In genomic region chr5:150498501-150498900, GRCh38 we compare ENCODE assay signal across 10 cellular contexts. TPM values are rescaled to one million over a fixed set of nuclear protein-coding genes. Genes with fewer than 3 reads are reported as not detected.
DNase-seq lines count a peak whose midpoint lies in the region; ATAC-seq and TF ChIP-seq lines count a peak whose summit lies in the region.
"Had no signal": no experiment of that assay in that cellular context is flagged by ENCODE, and none has a peak within 500 bp of the region (broad histone marks: within the 10 kb centered on the region; RNA-seq: fewer than 3 reads in every experiment).

No MANE protein-coding gene starts in this region.

- peaks cover 26% of the 10 kb centered on the region for H3K4me1 ChIP-seq in HUES64 (ENCODE audit: insufficient read depth, low read length)
- H3K4me1 ChIP-seq in left lung: peaks cover 31 to 78% of the 10 kb centered on the region in 2 donors
- peaks cover 64 to 82% (median 73%) of the 10 kb centered on the region in 4 donors for H3K4me1 ChIP-seq in stomach

- TF ChIP-seq CTCF in left lung (IDR thresholded peaks at IDR 0.05) (no peak), stomach (IDR thresholded peaks at IDR 0.05) (no peak)

- H3K9ac ChIP-seq in HUES64 (ENCODE audit: low read depth, low read length): peak overlapping the region; percentile 25; the same call in 1 of the 2 replicates

- 33% methylated on average over 6 of the region's 6 CpGs for WGBS in HUES64
- WGBS in stomach, 5 donors: 52 to 74% (median 63%) methylated on average over 6 of the region's 6 CpGs

- H3K9me3 ChIP-seq in HUES64 (ENCODE audit: insufficient read depth, low read depth, low read length): no peaks in the 10 kb centered on the region
- no peaks in the 10 kb centered on the region for H3K9me3 ChIP-seq in left lung
- no peaks in the 10 kb centered on the region for H3K9me3 ChIP-seq in stomach

- no peak for TF ChIP-seq POLR2A in stomach (IDR thresholded peaks at IDR 0.05)

- no peak for TF ChIP-seq EP300 in stomach (IDR thresholded peaks at IDR 0.05)

- no peak for DNase-seq in left lung
- no peak for DNase-seq in stomach
- no peak for DNase-seq in NCI-H187 (lab: John Stamatoyannopoulos, UW)
- no peak for DNase-seq in amniotic stem cell (lab: John Stamatoyannopoulos, UW)
- DNase-seq: effector memory CD4-positive, alpha-beta T cell had no signal

- H3K27me3 ChIP-seq in HUES64 (ENCODE audit: insufficient read depth, low read length): no peaks in the 10 kb centered on the region
- no peaks in the 10 kb centered on the region for H3K27me3 ChIP-seq in left lung
- H3K27me3 ChIP-seq in stomach: no peaks in the 10 kb centered on the region

- H3K36me3 ChIP-seq in HUES64 (ENCODE audit: insufficient read depth, low read length): no peaks in the 10 kb centered on the region
- H3K36me3 ChIP-seq in left lung: peaks cover 0 to 10% of the 10 kb centered on the region in 2 donors
- no peaks in the 10 kb centered on the region for H3K36me3 ChIP-seq in stomach

- H3K27ac ChIP-seq in HUES64 (ENCODE audit: low read depth, low read length): peak overlapping the region; percentile 67
- peak overlapping the region; percentile 99 for H3K27ac ChIP-seq in cingulate gyrus (ENCODE audit: low read depth, low read length)
- peak overlapping the region; percentile 73 for H3K27ac ChIP-seq in left lung
- peak overlapping the region in 4 of 5 donors; percentile 60 to 73 (median 71) for H3K27ac ChIP-seq in stomach
- H3K27ac ChIP-seq: SK-N-MC had no signal

- intact Hi-C loops in left lung (cut with DNase I): no loop called here
- intact Hi-C loops in stomach (cut with DNase I; ENCODE audit: low total_unique reads): no loop called here

- ATAC-seq in left lung: no peak
- ATAC-seq in GM21717 (IDR thresholded peaks at IDR 0.05; ENCODE audit: unreplicated experiment): no peak
- no peak for ATAC-seq in GM21576 (IDR thresholded peaks at IDR 0.05; ENCODE audit: unreplicated experiment)

- H3K4me3 ChIP-seq in HUES64 (ENCODE audit: low read length) (no peak overlapping the region), left lung (no peak overlapping the region), stomach (no peak overlapping the region)
- H3K4me3 ChIP-seq: SK-N-MC had no signal

RNA-seq across cellular contexts. Expression of gene NDST1, which starts 9.4 kb away (rescaled TPM):
- polyA plus RNA-seq in HUES64 (2013, experiment 1 of 2): 34.7 TPM
- polyA plus RNA-seq in HUES64 (2013, experiment 2 of 2): 33.9 TPM
- 100 to 1,000 TPM in 1 of 2 donors, 10 to 100 TPM in 1; 89.3 to 100 TPM for total RNA-seq in left lung
- 10 to 100 TPM; 14.2 to 32.9 (median 21.6) TPM for total RNA-seq in stomach
- polyA plus RNA-seq in stomach: 10 to 100 TPM in 1 of 3 donors, 1 to 10 TPM in 2; 6.4 to 15.3 (median 7.2) TPM

RNA-seq across cellular contexts. Expression of gene RPS14, which starts 49.0 kb away (rescaled TPM):
- 1,825 TPM for polyA plus RNA-seq in HUES64 (2013, experiment 1 of 2)
- polyA plus RNA-seq in HUES64 (2013, experiment 2 of 2): 1,978 TPM
- 1,000 to 10,000 TPM; 1,428 to 1,504 TPM for total RNA-seq in left lung
- 1,000 to 10,000 TPM in 4 of 5 donors, 100 to 1,000 TPM in 1; 899 to 3,971 (median 1,858) TPM for total RNA-seq in stomach
- polyA plus RNA-seq in stomach: 1,000 to 10,000 TPM; 4,327 to 6,427 (median 4,820) TPM
